Comparison of ENCODE assay signal across 20 cellular contexts in genomic region chr2:225097035-225097434, GRCh38.
"Had no signal": no experiment of that assay in that cellular context is flagged by ENCODE, and none has a peak within 500 bp of the region (broad histone marks: within the 10 kb centered on the region; RNA-seq: fewer than 3 reads in every experiment).

No MANE protein-coding gene starts in this region.

- H3K9me3 Mint-ChIP-seq: endodermal cell; natural killer cell treated with Interleukin-12 subunit alpha and Interleukin-12 subunit beta and Interleukin-15 and Interleukin-18, amount 100 ng/mL, for 72 hours had no signal

- H3K4me1 Mint-ChIP-seq: activated naive CD8-positive, alpha-beta T cell treated with anti-CD3 and anti-CD28 coated beads for 36 hours; endodermal cell; memory B cell had no signal

- H3K27me3 ChIP-seq: esophagus squamous epithelium, heart right ventricle, upper lobe of left lung had no signal

- H3K36me3 ChIP-seq: esophagus squamous epithelium, heart right ventricle, prostate gland, upper lobe of left lung had no signal

- H3K27ac Mint-ChIP-seq: activated naive CD8-positive, alpha-beta T cell treated with anti-CD3 and anti-CD28 coated beads for 36 hours; activated T-helper 2 cell treated with anti-CD3 and anti-CD28 coated beads, Interferon-gamma antibody, Interleukin-2, Interleukin-4, amounts not matched to agents 10 μg/mL and 5 μg/mL and 100 μg/mL, durations not matched to agents 14 hours and 24 hours and 36 hours; endodermal cell; memory B cell; natural killer cell treated with Interleukin-12 subunit alpha and Interleukin-12 subunit beta and Interleukin-15 and Interleukin-18, amount 100 ng/mL, for 72 hours had no signal

- H3K36me3 Mint-ChIP-seq: activated naive CD8-positive, alpha-beta T cell treated with anti-CD3 and anti-CD28 coated beads for 36 hours; memory B cell; natural killer cell treated with Interleukin-12 subunit alpha and Interleukin-12 subunit beta and Interleukin-15 and Interleukin-18, amount 100 ng/mL, for 72 hours had no signal

- H3K9me3 ChIP-seq: esophagus squamous epithelium, prostate gland, upper lobe of left lung had no signal

- H3K4me1 ChIP-seq: esophagus squamous epithelium, heart right ventricle, prostate gland, upper lobe of left lung had no signal

- H3K27ac ChIP-seq: coronary artery, esophagus squamous epithelium, heart right ventricle, prostate gland, upper lobe of left lung had no signal

- ATAC-seq: activated T-cell treated with anti-CD3 and anti-CD28 coated beads, Interleukin-2, amount 50 U/mL, for 4 hours; heart right ventricle; left cardiac atrium; natural killer cell treated with Interleukin-12 subunit alpha and Interleukin-12 subunit beta and Interleukin-15 and Interleukin-18, amount 100 ng/mL, for 72 hours; right cardiac atrium; stimulated activated naive CD8-positive, alpha-beta T cell treated with anti-CD3 and anti-CD28 coated beads, Interleukin-15, Interleukin-2, amounts not matched to agents 100 U/mL and 50 U/mL, for 24 hours had no signal

- H3K4me3 ChIP-seq: coronary artery, esophagus squamous epithelium, heart right ventricle, prostate gland, upper lobe of left lung had no signal

- H3K4me3 Mint-ChIP-seq: activated naive CD8-positive, alpha-beta T cell treated with anti-CD3 and anti-CD28 coated beads for 36 hours; activated T-cell treated with anti-CD3 and anti-CD28 coated beads, Interleukin-2, amount 50 U/mL, for 4 hours; endodermal cell; memory B cell; natural killer cell treated with Interleukin-12 subunit alpha and Interleukin-12 subunit beta and Interleukin-15 and Interleukin-18, amount 100 ng/mL, for 72 hours had no signal

- DNase-seq: activated CD4-positive, alpha-beta T cell treated with anti-CD3 and anti-CD28 coated beads for 1 hour; activated naive CD4-positive, alpha-beta T cell; activated naive CD8-positive, alpha-beta T cell treated with anti-CD3 and anti-CD28 coated beads for 36 hours; activated T-cell treated with anti-CD3 and anti-CD28 coated beads, Interleukin-2, amount 50 U/mL, for 4 hours; amniotic stem cell; endodermal cell; esophagus squamous epithelium; heart right ventricle; islet precursor cell; left cardiac atrium; right cardiac atrium; stimulated activated CD4-positive, alpha-beta T cell treated with anti-CD3 and anti-CD28 coated beads, Interleukin-4, amount 100 ng/mL, for 4 hours; stimulated activated naive CD8-positive, alpha-beta T cell treated with anti-CD3 and anti-CD28 coated beads, Interleukin-15, Interleukin-2, amounts not matched to agents 100 U/mL and 50 U/mL, for 24 hours; T-helper 1 cell; upper lobe of left lung had no signal

- H3K27me3 Mint-ChIP-seq: activated naive CD8-positive, alpha-beta T cell treated with anti-CD3 and anti-CD28 coated beads for 36 hours; natural killer cell treated with Interleukin-12 subunit alpha and Interleukin-12 subunit beta and Interleukin-15 and Interleukin-18, amount 100 ng/mL, for 72 hours had no signal
